ENCODE assay signal across 8 cellular contexts in genomic region chr14:35332517-35333346, GRCh38. TPM values are rescaled to one million over a fixed set of nuclear protein-coding genes. Genes with fewer than 3 reads are reported as not detected.
DNase-seq lines count a peak whose midpoint lies in the region; ATAC-seq and TF ChIP-seq lines count a peak whose summit lies in the region.

No MANE protein-coding gene starts in this region.

- DNase-seq in NCI-H2107 treated with DMSO at 0.1 percent for 48 hours (lab: John Stamatoyannopoulos, UW; ENCODE audit: unreplicated experiment): peak; percentile 46
- DNase-seq in NCI-H2107 (lab: John Stamatoyannopoulos, UW): no peak
- DNase-seq in PC-3: peak; percentile 76
- peak in 1 of 7 donors; percentile 61 for DNase-seq in adrenal gland
- no peak for DNase-seq in Ammon's horn (ENCODE audit: low spot score)

- 76 to 80% (median 78%) methylated on average over 12 of the region's 12 CpGs for WGBS in adrenal gland, 4 donors

- CTCF ChIA-PET in PC-3 (lab: Charles Lee): interaction anchor here (0.6 to 1.6 kb wide), 5 partner anchors 9 to 185 kb away, joined by 3 to 6 read pairs (median 3); no protein-coding TSS in a partner anchor

- TF ChIP-seq POLR2A in adrenal gland (IDR thresholded peaks at IDR 0.05): no peak

- ATAC-seq in PC-3: peak; percentile 77
- ATAC-seq in GM19035 (IDR thresholded peaks at IDR 0.05; ENCODE audit: unreplicated experiment): no peak
- ATAC-seq in GM18511 (IDR thresholded peaks at IDR 0.05; ENCODE audit: unreplicated experiment): no peak

- TF ChIP-seq CTCF in PC-3 (conservative IDR thresholded peaks at IDR 0.05; ENCODE audit: low read depth, low read length): no peak
- no peak for TF ChIP-seq CTCF in adrenal gland (IDR thresholded peaks at IDR 0.05)

- H2AFZ ChIP-seq in PC-3 (ENCODE audit: low read length): peak overlapping the region; percentile 47

- H3K27me3 ChIP-seq in PC-3 (ENCODE audit: low read length) (no peaks in the 10 kb centered on the region), adrenal gland (no peaks in the 10 kb centered on the region), mucosa of rectum (ENCODE audit: control insufficient read depth in 2 of 2, insufficient read depth in 2 of 2, low read length in 2 of 2) (no peaks in the 10 kb centered on the region)

- H3K36me3 ChIP-seq in PC-3 (ENCODE audit: low read depth, low read length) (no peaks in the 10 kb centered on the region), adrenal gland (replicated peaks in 1 of 2) (no peaks in the 10 kb centered on the region), mucosa of rectum (ENCODE audit: control insufficient read depth in 2 of 2, insufficient read depth in 2 of 2, low read length in 2 of 2) (no peaks in the 10 kb centered on the region)

- H3K4me2 ChIP-seq in PC-3 (ENCODE audit: low read length): peak overlapping the region; percentile 62

- no peaks in the 10 kb centered on the region for H3K79me2 ChIP-seq in PC-3 (ENCODE audit: low read length)

- intact Hi-C loops in PC-3 (cut with micrococcal nuclease): loop anchor here (2.0 to 5.0 kb wide), 3 partner anchors 40 to 74 kb away; partner anchors contain the start of gene PSMA6
- intact Hi-C loops in adrenal gland (cut with DNase I): loop anchor here in 1 of 2 donors (10.0 kb wide), 1 partner anchor 72 kb away; the partner anchor contains the start of gene NFKBIA

- no TSS peak for BruUV-seq in PC-3 (replicated peaks; lab: Mats Ljungman, UMichigan)

- H3K27ac ChIP-seq in PC-3 (ENCODE audit: low read length) (peak overlapping the region; percentile 76), adrenal gland (peak overlapping the region in 3 of 5 donors; percentile 30 to 65 (median 51)), mucosa of rectum (ENCODE audit: low read depth in 2 of 2, low read length in 2 of 2) (peak overlapping the region; percentile 85 to 89)

- H3K9ac ChIP-seq in PC-3 (ENCODE audit: low read length) (peak overlapping the region; percentile 23), mucosa of rectum (ENCODE audit: low read depth in 1 of 2, low read length in 2 of 2) (peak overlapping the region; percentile 63 to 70)

- H3F3A ChIP-seq in PC-3 (ENCODE audit: low read length, unreplicated experiment): no peaks in the 10 kb centered on the region

- H4K20me1 ChIP-seq in PC-3 (ENCODE audit: low read length): no peaks in the 10 kb centered on the region

- H3K9me3 ChIP-seq in PC-3 (ENCODE audit: low read length) (no peaks in the 10 kb centered on the region), adrenal gland (replicated peaks in 1 of 3) (no peaks in the 10 kb centered on the region), mucosa of rectum (ENCODE audit: control insufficient read depth in 2 of 2, low read length in 2 of 2) (no peaks in the 10 kb centered on the region)

- H3K4me3 ChIP-seq in PC-3 (ENCODE audit: low read length) (no peak overlapping the region), adrenal gland (no peak overlapping the region), mucosa of rectum (ENCODE audit: low read length in 2 of 2) (no peak overlapping the region)

- H3K4me1 ChIP-seq in PC-3 (ENCODE audit: insufficient read depth, low read length): peaks cover 48% of the 10 kb centered on the region
- H3K4me1 ChIP-seq in adrenal gland (replicated peaks in 1 of 2): peaks cover 36 to 61% of the 10 kb centered on the region in 2 donors
- H3K4me1 ChIP-seq in mucosa of rectum (ENCODE audit: control insufficient read depth in 2 of 2, insufficient read depth in 2 of 2, low read length in 2 of 2): peaks cover 55 to 61% of the 10 kb centered on the region in 2 donors

- POLR2A ChIA-PET in PC-3 (lab: Charles Lee; ENCODE audit: unreplicated experiment): interaction anchor here (0.5 to 1.4 kb wide), 4 partner anchors 37 to 106 kb away, joined by 3 to 25 read pairs (median 4); partner anchors contain the start of gene NFKBIA

- H3K9me2 ChIP-seq in PC-3 (replicated peaks; ENCODE audit: low read length): no peaks in the 10 kb centered on the region

RNA-seq across cellular contexts. Expression of gene PSMA6, which starts 40.5 kb away (rescaled TPM):
- total RNA-seq in PC-3 (2014; rRNA removed): 307 and 308 TPM in 2 replicates
- total RNA-seq in adrenal gland: 100 to 1,000 TPM; 114 to 323 (median 185) TPM
- 100 to 1,000 TPM; 119 to 393 (median 120) TPM for polyA plus RNA-seq in adrenal gland

Comparison
In these comparisons a context has a peak if more than half of its experiments do, and no peak if none do; other contexts are left out.
1. DNase-seq: peak in NCI-H2107 treated with DMSO at 0.1 percent for 48 hours (single experiment) and PC-3 (single experiment); none in NCI-H2107 (single experiment) and Ammon's horn (single experiment).
2. Peak in every context shown above with its lines, with median percentiles within 50 percentile points of each other: H3K27ac ChIP-seq.